In genomic region chr10:133388265-133388972, GRCh38 we compare ENCODE assay signal across 10 cellular contexts. TPM values are rescaled to one million over a fixed set of nuclear protein-coding genes. Genes with fewer than 3 reads are reported as not detected.
DNase-seq lines count a peak whose midpoint lies in the region; ATAC-seq, FAIRE-seq and TF ChIP-seq lines count a peak whose summit lies in the region.
"Had no signal": no experiment of that assay in that cellular context is flagged by ENCODE, and none has a peak within 500 bp of the region (broad histone marks: within the 10 kb centered on the region; RNA-seq: fewer than 3 reads in every experiment).

No MANE protein-coding gene starts in this region.

- H3K27ac ChIP-seq in DOHH2 (ENCODE audit: low read depth, low read length) (peak overlapping the region; percentile 97), endothelial cell of umbilical vein (ENCODE audit: insufficient read depth, low read depth, low read length) (no peak overlapping the region), mesenchymal stem cell (ENCODE audit: low read length, poor library complexity, severe bottlenecking) (no peak overlapping the region)
- H3K27ac ChIP-seq: VCaP had no signal

- peaks cover 54% of the 10 kb centered on the region for H3K4me1 ChIP-seq in DOHH2 (ENCODE audit: control insufficient read depth, low read length)
- peaks cover 5% of the 10 kb centered on the region for H3K4me1 ChIP-seq in endothelial cell of umbilical vein (ENCODE audit: control insufficient read depth, extremely low read depth, insufficient read depth, low read length)
- H3K4me1 ChIP-seq in mesenchymal stem cell (ENCODE audit: control insufficient read depth, insufficient read depth, low read depth, low read length), result peaks cover 4% of the 10 kb centered on the region

- no peak overlapping the region for H2BK12ac ChIP-seq in mesenchymal stem cell (ENCODE audit: low read length in 2 of 2)

- H3F3A ChIP-seq in DOHH2 (ENCODE audit: control insufficient read depth, insufficient read depth), result peaks cover 17% of the 10 kb centered on the region

- peak; percentile 24 for FAIRE-seq in endothelial cell of umbilical vein (lab: Jason Lieb, UNC)

- H3K79me2 ChIP-seq in DOHH2 (ENCODE audit: control insufficient read depth, low read length) (peaks cover 6% of the 10 kb centered on the region), endothelial cell of umbilical vein (ENCODE audit: control insufficient read depth, insufficient read depth, low read length) (no peaks in the 10 kb centered on the region)

- H2BK5ac ChIP-seq in mesenchymal stem cell (ENCODE audit: low read depth, low read length, poor library complexity, severe bottlenecking), result no peak overlapping the region

- POLR2A ChIA-PET in endothelial cell of umbilical vein (lab: Charles Lee), result no interaction called here

- no peak overlapping the region for H3K4ac ChIP-seq in mesenchymal stem cell (ENCODE audit: low read depth in 1 of 2, low read length in 2 of 2)

- dilution Hi-C loops in endothelial cell of umbilical vein (cut with MboI; ENCODE audit: extremely low pct_ligation_motif_present, low sequenced_read_pairs), result no loop called here

- H3K9ac ChIP-seq in endothelial cell of umbilical vein (replicated peaks; ENCODE audit: extremely low read depth, insufficient read depth, low read length) (no peak overlapping the region), mesenchymal stem cell (ENCODE audit: low read length) (no peak overlapping the region)

- H3K9me1 ChIP-seq in endothelial cell of umbilical vein (replicated peaks; ENCODE audit: control insufficient read depth, extremely low read depth, insufficient read depth, low read length), result no peaks in the 10 kb centered on the region

- no peak for TF ChIP-seq POLR2A in endothelial cell of umbilical vein (IDR thresholded peaks at IDR 0.05; ENCODE audit: low read depth, low read length)

- no TSS peak for BruUV-seq in endothelial cell of umbilical vein (replicated peaks; lab: Mats Ljungman, UMichigan)

- H4K91ac ChIP-seq in mesenchymal stem cell (ENCODE audit: low read length), result no peak overlapping the region

- no peak overlapping the region for H2BK15ac ChIP-seq in mesenchymal stem cell (ENCODE audit: low read depth, poor library complexity, severe bottlenecking)

- TF ChIP-seq CTCF in DOHH2 (IDR thresholded peaks at IDR 0.05; ENCODE audit: low read depth, low read length, poor library complexity, severe bottlenecking), result no peak
- no peak for TF ChIP-seq CTCF in endothelial cell of umbilical vein (IDR thresholded peaks at IDR 0.05; ENCODE audit: extremely low read depth in 1 of 2, insufficient read depth in 1 of 2, low read depth in 1 of 2, low read length in 2 of 2)

- no peak overlapping the region for H2AK5ac ChIP-seq in mesenchymal stem cell (ENCODE audit: low read length, severe bottlenecking)

- H4K8ac ChIP-seq in mesenchymal stem cell (ENCODE audit: low read length), result no peak overlapping the region

- H3K9me3 ChIP-seq in DOHH2 (ENCODE audit: control insufficient read depth, insufficient read depth, low read length) (no peaks in the 10 kb centered on the region), endothelial cell of umbilical vein (replicated peaks; ENCODE audit: control insufficient read depth, insufficient read depth, low read length) (no peaks in the 10 kb centered on the region), mesenchymal stem cell (ENCODE audit: control insufficient read depth, low read length) (no peaks in the 10 kb centered on the region)

- H3K23ac ChIP-seq in mesenchymal stem cell (ENCODE audit: low read length in 2 of 2), result no peak overlapping the region

- H3K27me3 ChIP-seq in DOHH2 (ENCODE audit: control insufficient read depth, low read length) (no peaks in the 10 kb centered on the region), endothelial cell of umbilical vein (ENCODE audit: control insufficient read depth in 2 of 2, insufficient read depth in 2 of 2, low read length in 2 of 2) (no peaks in the 10 kb centered on the region), mesenchymal stem cell (ENCODE audit: control insufficient read depth in 1 of 2, insufficient read depth in 1 of 2, low read length in 2 of 2) (no peaks in the 10 kb centered on the region)

- no peaks in the 10 kb centered on the region for H3K9me2 ChIP-seq in DOHH2 (replicated peaks; ENCODE audit: control insufficient read depth, low read length)

- WGBS in mesenchymal stem cell, result 89% methylated on average over 17 of the region's 17 CpGs

- CTCF ChIA-PET in endothelial cell of umbilical vein (lab: Charles Lee), result no interaction called here

- peak overlapping the region; percentile 84 for H3K4me2 ChIP-seq in DOHH2 (ENCODE audit: low read length)
- H3K4me2 ChIP-seq in endothelial cell of umbilical vein (ENCODE audit: insufficient read depth, low read length), result no peak overlapping the region
- H3K4me2 ChIP-seq in mesenchymal stem cell (ENCODE audit: low read length, poor library complexity, severe bottlenecking), result no peak overlapping the region

- no peaks in the 10 kb centered on the region for H4K20me1 ChIP-seq in DOHH2 (ENCODE audit: control insufficient read depth, insufficient read depth, low read depth, low read length)
- H4K20me1 ChIP-seq in endothelial cell of umbilical vein (replicated peaks; ENCODE audit: control insufficient read depth, extremely low read depth, insufficient read depth, low read length), result no peaks in the 10 kb centered on the region

- intact Hi-C loops in endothelial cell of umbilical vein (cut with micrococcal nuclease), result no loop called here

- H3K14ac ChIP-seq in mesenchymal stem cell (ENCODE audit: low read length in 2 of 2), result no peak overlapping the region

- ATAC-seq in GM19452 (IDR thresholded peaks at IDR 0.05; ENCODE audit: unreplicated experiment) (peak; percentile 2), GM21576 (IDR thresholded peaks at IDR 0.05; ENCODE audit: unreplicated experiment) (no peak), GM18870 (IDR thresholded peaks at IDR 0.05; ENCODE audit: unreplicated experiment) (no peak)

- H2AFZ ChIP-seq in endothelial cell of umbilical vein (ENCODE audit: low read depth, low read length), result no peak overlapping the region
- no peak overlapping the region for H2AFZ ChIP-seq in mesenchymal stem cell (ENCODE audit: low read depth, low read length)

- peak; percentile 1 for DNase-seq in NCI-H82 treated with DMSO at 0.1 percent for 48 hours (lab: John Stamatoyannopoulos, UW; ENCODE audit: unreplicated experiment)
- DNase-seq in endothelial cell of umbilical vein (ENCODE audit: low read depth, low spot score), result no peak
- no peak for DNase-seq in mesenchymal stem cell
- no peak for DNase-seq in NOMO-1 treated with dmso at 0.1 percent for 144 hours (lab: John Stamatoyannopoulos, UW; ENCODE audit: unreplicated experiment)
- DNase-seq: endodermal cell had no signal

- H3K36me3 ChIP-seq in DOHH2 (ENCODE audit: control insufficient read depth, low read length), result peaks cover 21% of the 10 kb centered on the region
- H3K36me3 ChIP-seq in endothelial cell of umbilical vein (ENCODE audit: control insufficient read depth in 2 of 2, extremely low read depth in 1 of 2, insufficient read depth in 2 of 2, low read length in 2 of 2), result no peaks in the 10 kb centered on the region
- peaks cover 27 to 37% of the 10 kb centered on the region in 2 experiments for H3K36me3 ChIP-seq in mesenchymal stem cell (ENCODE audit: control insufficient read depth in 1 of 2, insufficient read depth in 2 of 2, low read depth in 1 of 2, low read length in 2 of 2)

- H2BK120ac ChIP-seq in mesenchymal stem cell (ENCODE audit: low read depth, low read length), result no peak overlapping the region

- no peak overlapping the region for H3K18ac ChIP-seq in mesenchymal stem cell (ENCODE audit: low read depth in 1 of 2, low read length in 2 of 2)

- peaks cover 2% of the 10 kb centered on the region for H3K79me1 ChIP-seq in mesenchymal stem cell (replicated peaks; ENCODE audit: low read length, poor library complexity, severe bottlenecking)

- peak overlapping the region; percentile 83 for H3K4me3 ChIP-seq in DOHH2 (ENCODE audit: low read length)
- H3K4me3 ChIP-seq in endothelial cell of umbilical vein (replicated peaks in 1 of 3; ENCODE audit: insufficient read depth in 1 of 3, low read depth in 1 of 3, low read length in 3 of 3), result no peak overlapping the region
- H3K4me3 ChIP-seq in mesenchymal stem cell (ENCODE audit: insufficient read depth in 1 of 2, low read depth in 1 of 2, low read length in 2 of 2), result no peak overlapping the region

RNA-seq across cellular contexts. Expression of gene MTG1, which starts 5.5 kb away (rescaled TPM):
- 60.2 and 66.5 TPM in 2 replicates for total RNA-seq in endothelial cell of umbilical vein
- 83.4 and 91.6 TPM in 2 replicates for polyA plus RNA-seq in endothelial cell of umbilical vein
- polyA plus RNA-seq in endothelial cell of umbilical vein (2011; cell fraction: cytosol; rRNA removed), result 63.3 and 79.2 TPM in 2 replicates
- polyA plus RNA-seq in endothelial cell of umbilical vein (2011; cell fraction: nucleus; rRNA removed), result 199 and 209 TPM in 2 replicates
- 54.2 and 58.2 TPM in 2 replicates for polyA plus RNA-seq in endothelial cell of umbilical vein (2012)
- polyA minus RNA-seq in endothelial cell of umbilical vein, result 49.8 and 55.6 TPM in 2 replicates
- polyA minus RNA-seq in endothelial cell of umbilical vein (2011; cell fraction: cytosol; rRNA and poly(A)+ RNA removed), result 24.6 TPM
- polyA minus RNA-seq in endothelial cell of umbilical vein (2011; cell fraction: nucleus; rRNA and poly(A)+ RNA removed), result 49.9 and 57.7 TPM in 2 replicates
- 26.2 TPM for polyA plus RNA-seq in mesenchymal stem cell (2013, experiment 1 of 2)
- polyA plus RNA-seq in mesenchymal stem cell (2013, experiment 2 of 2), result 26.0 TPM

RNA-seq across cellular contexts. Expression of gene PAOX, which starts 9.4 kb away (rescaled TPM):
- 2.6 and 5.6 TPM in 2 replicates for total RNA-seq in endothelial cell of umbilical vein
- polyA plus RNA-seq in endothelial cell of umbilical vein, result 3.8 and 4.7 TPM in 2 replicates
- 2.7 and 2.9 TPM in 2 replicates for polyA plus RNA-seq in endothelial cell of umbilical vein (2011; cell fraction: cytosol; rRNA removed)
- 5.9 and 7.5 TPM in 2 replicates for polyA plus RNA-seq in endothelial cell of umbilical vein (2011; cell fraction: nucleus; rRNA removed)
- 3.4 and 5.6 TPM in 2 replicates for polyA plus RNA-seq in endothelial cell of umbilical vein (2012)
- polyA minus RNA-seq in endothelial cell of umbilical vein, result 3.8 and 4.1 TPM in 2 replicates
- not detected for polyA minus RNA-seq in endothelial cell of umbilical vein (2011; cell fraction: cytosol; rRNA and poly(A)+ RNA removed)
- polyA minus RNA-seq in endothelial cell of umbilical vein (2011; cell fraction: nucleus; rRNA and poly(A)+ RNA removed), result 1.9 and 5.0 TPM in 2 replicates
- polyA plus RNA-seq in mesenchymal stem cell (2013, experiment 1 of 2), result 4.3 TPM
- 4.0 TPM for polyA plus RNA-seq in mesenchymal stem cell (2013, experiment 2 of 2)

RNA-seq across cellular contexts. Expression of gene ECHS1, which starts 15.3 kb away (rescaled TPM):
- total RNA-seq in endothelial cell of umbilical vein, result 91.9 and 108 TPM in 2 replicates
- polyA plus RNA-seq in endothelial cell of umbilical vein, result 41.8 and 46.2 TPM in 2 replicates
- polyA plus RNA-seq in endothelial cell of umbilical vein (2011; cell fraction: cytosol; rRNA removed), result 77.7 and 79.5 TPM in 2 replicates
- 45.6 and 50.1 TPM in 2 replicates for polyA plus RNA-seq in endothelial cell of umbilical vein (2011; cell fraction: nucleus; rRNA removed)
- polyA plus RNA-seq in endothelial cell of umbilical vein (2012), result 125 and 128 TPM in 2 replicates
- polyA minus RNA-seq in endothelial cell of umbilical vein, result 27.4 and 28.2 TPM in 2 replicates
- polyA minus RNA-seq in endothelial cell of umbilical vein (2011; cell fraction: cytosol; rRNA and poly(A)+ RNA removed), result 51.1 TPM
- 6.1 and 8.7 TPM in 2 replicates for polyA minus RNA-seq in endothelial cell of umbilical vein (2011; cell fraction: nucleus; rRNA and poly(A)+ RNA removed)
- polyA plus RNA-seq in mesenchymal stem cell (2013, experiment 1 of 2), result 78.5 TPM
- polyA plus RNA-seq in mesenchymal stem cell (2013, experiment 2 of 2), result 77.3 TPM

RNA-seq across cellular contexts. Expression of gene FUOM, which starts 30.6 kb away (rescaled TPM):
- 16.2 and 17.4 TPM in 2 replicates for total RNA-seq in endothelial cell of umbilical vein
- polyA plus RNA-seq in endothelial cell of umbilical vein, result 33.9 and 39.0 TPM in 2 replicates
- polyA plus RNA-seq in endothelial cell of umbilical vein (2011; cell fraction: cytosol; rRNA removed), result 19.6 and 29.3 TPM in 2 replicates
- polyA plus RNA-seq in endothelial cell of umbilical vein (2011; cell fraction: nucleus; rRNA removed), result 9.1 and 13.1 TPM in 2 replicates
- 9.4 and 16.7 TPM in 2 replicates for polyA plus RNA-seq in endothelial cell of umbilical vein (2012)
- 3.9 and 7.3 TPM in 2 replicates for polyA minus RNA-seq in endothelial cell of umbilical vein
- 5.0 TPM for polyA minus RNA-seq in endothelial cell of umbilical vein (2011; cell fraction: cytosol; rRNA and poly(A)+ RNA removed)
- 5.2 and 12.6 TPM in 2 replicates for polyA minus RNA-seq in endothelial cell of umbilical vein (2011; cell fraction: nucleus; rRNA and poly(A)+ RNA removed)
- polyA plus RNA-seq in mesenchymal stem cell (2013, experiment 1 of 2), result 38.2 TPM
- polyA plus RNA-seq in mesenchymal stem cell (2013, experiment 2 of 2), result 37.0 TPM

RNA-seq across cellular contexts. Expression of gene SPRN, which starts 36.0 kb away (rescaled TPM):
- total RNA-seq in endothelial cell of umbilical vein, result 0.13 TPM in 1 of 2 replicates, not detected in the other
- 0.03 TPM in 1 of 2 replicates, not detected in the other for polyA plus RNA-seq in endothelial cell of umbilical vein
- 0.03 and 0.04 TPM in 2 replicates for polyA plus RNA-seq in endothelial cell of umbilical vein (2011; cell fraction: cytosol; rRNA removed)
- polyA plus RNA-seq in endothelial cell of umbilical vein (2011; cell fraction: nucleus; rRNA removed), result not detected in 2 replicates
- 1.9 and 2.6 TPM in 2 replicates for polyA plus RNA-seq in endothelial cell of umbilical vein (2012)
- polyA minus RNA-seq in endothelial cell of umbilical vein, result not detected in 2 replicates
- not detected for polyA minus RNA-seq in endothelial cell of umbilical vein (2011; cell fraction: cytosol; rRNA and poly(A)+ RNA removed)
- polyA minus RNA-seq in endothelial cell of umbilical vein (2011; cell fraction: nucleus; rRNA and poly(A)+ RNA removed), result not detected in 2 replicates
- polyA plus RNA-seq in mesenchymal stem cell (2013, experiment 1 of 2), result 0.17 TPM
- 0.19 TPM for polyA plus RNA-seq in mesenchymal stem cell (2013, experiment 2 of 2)
